Comparison of ENCODE assay signal across 25 cellular contexts in genomic region chr2:154307007-154307406, GRCh38.
"Had no signal": no experiment of that assay in that cellular context is flagged by ENCODE, and none has a peak within 500 bp of the region (broad histone marks: within the 10 kb centered on the region; RNA-seq: fewer than 3 reads in every experiment).

No MANE protein-coding gene starts in this region.

- H3K4me3 ChIP-seq: K562 had no signal

- H3K36me3 Mint-ChIP-seq: activated naive CD8-positive, alpha-beta T cell; brain had no signal

- H3K4me1 Mint-ChIP-seq: activated CD4-positive, alpha-beta memory T cell treated with anti-CD3 and anti-CD28 coated beads, Interleukin-2, amount 10 ng/mL, durations not matched to agents 7 days and 5 days; activated CD4-positive, alpha-beta T cell treated with anti-CD3 and anti-CD28 coated beads for 36 hours; activated T-helper 17 cell treated with anti-CD3 and anti-CD28 coated beads, Interleukin-2, amount 50 U/mL, for 72 hours; brain had no signal

- H3K27me3 Mint-ChIP-seq: activated CD4-positive, alpha-beta memory T cell treated with anti-CD3 and anti-CD28 coated beads, Interleukin-2, amount 10 ng/mL, durations not matched to agents 7 days and 5 days; activated CD4-positive, alpha-beta T cell treated with anti-CD3 and anti-CD28 coated beads for 36 hours; activated naive CD8-positive, alpha-beta T cell; activated T-helper 17 cell treated with anti-CD3 and anti-CD28 coated beads, Interleukin-2, amount 50 U/mL, for 72 hours; brain had no signal

- DNase-seq: activated CD4-positive, alpha-beta memory T cell treated with anti-CD3 and anti-CD28 coated beads, Interleukin-2, amount 10 ng/mL, durations not matched to agents 7 days and 5 days; activated CD4-positive, alpha-beta T cell treated with anti-CD3 and anti-CD28 coated beads for 36 hours; activated CD4-positive, alpha-beta T cell treated with anti-CD3 and anti-CD28 coated beads, Interleukin-2, amount 50 U/mL, for 1 hour; activated gamma-delta T cell; activated naive CD4-positive, alpha-beta T cell treated with anti-CD3 and anti-CD28 coated beads for 36 hours; activated T-cell treated with anti-CD3 and anti-CD28 coated beads for 4 hours; activated T-cell treated with anti-CD3 and anti-CD28 coated beads, Interleukin-2, amount 50 U/mL, for 48 hours; amygdala; Karpas-422; NCI-H1105 treated with DMSO at 0.1 percent for 48 hours; NCI-H146; NCI-H187 treated with DMSO at 0.1 percent for 48 hours; NCI-H2081 treated with DMSO at 0.1 percent for 48 hours; NCI-H2171; NCI-H2227 treated with DMSO at 0.1 percent for 48 hours; NCI-H446 treated with DMSO at 0.1 percent for 48 hours; NCI-H526; NCI-H82; RPMI8226; SK-N-SH; T-helper 1 cell had no signal

- H3K9me3 Mint-ChIP-seq: activated CD4-positive, alpha-beta memory T cell treated with anti-CD3 and anti-CD28 coated beads, Interleukin-2, amount 10 ng/mL, durations not matched to agents 7 days and 5 days; brain had no signal

- H3K9me3 ChIP-seq: SK-N-SH had no signal

- H3K27ac Mint-ChIP-seq: activated CD4-positive, alpha-beta memory T cell treated with anti-CD3 and anti-CD28 coated beads, Interleukin-2, amount 10 ng/mL, durations not matched to agents 7 days and 5 days; activated CD4-positive, alpha-beta T cell treated with anti-CD3 and anti-CD28 coated beads for 36 hours; activated naive CD4-positive, alpha-beta T cell treated with anti-CD3 and anti-CD28 coated beads for 36 hours; activated naive CD8-positive, alpha-beta T cell; activated T-helper 17 cell treated with anti-CD3 and anti-CD28 coated beads, Interleukin-2, amount 50 U/mL, for 72 hours; brain had no signal

- H3K4me3 Mint-ChIP-seq: activated CD4-positive, alpha-beta memory T cell treated with anti-CD3 and anti-CD28 coated beads, Interleukin-2, amount 10 ng/mL, durations not matched to agents 7 days and 5 days; activated CD4-positive, alpha-beta T cell treated with anti-CD3 and anti-CD28 coated beads for 36 hours; activated naive CD4-positive, alpha-beta T cell treated with anti-CD3 and anti-CD28 coated beads for 36 hours; activated naive CD8-positive, alpha-beta T cell; activated T-helper 17 cell treated with anti-CD3 and anti-CD28 coated beads, Interleukin-2, amount 50 U/mL, for 72 hours; brain had no signal
